ENCODE assay signal across 17 cellular contexts in genomic region chr2:144780983-144781382, GRCh38.
DNase-seq lines count a peak whose midpoint lies in the region; ATAC-seq, FAIRE-seq and TF ChIP-seq lines count a peak whose summit lies in the region.
"Had no signal": no experiment of that assay in that cellular context is flagged by ENCODE, and none has a peak within 500 bp of the region (broad histone marks: within the 10 kb centered on the region; RNA-seq: fewer than 3 reads in every experiment).

No MANE protein-coding gene starts in this region.

- ATAC-seq in left lobe of liver (no peak), GM19023 (IDR thresholded peaks at IDR 0.05; ENCODE audit: unreplicated experiment) (no peak)
- ATAC-seq: activated CD4-positive, CD25-positive, alpha-beta regulatory T cell treated with anti-CD3 and anti-CD28 coated beads, Interleukin-2, amount 50 U/mL, for 24 hours had no signal

- H3K4me3 ChIP-seq in BJ (ENCODE audit: low read depth, low read length), result no peak overlapping the region
- no peak overlapping the region for H3K4me3 ChIP-seq in GM23248
- H3K4me3 ChIP-seq: sigmoid colon, SJSA1 had no signal

- peak; percentile 26; the same call in 1 of the 2 replicates for TF ChIP-seq CTCF in BJ (IDR thresholded peaks at IDR 0.05; ENCODE audit: insufficient read depth, low read depth, low read length)

- no peak overlapping the region for H3K27ac ChIP-seq in GM23248
- H3K27ac ChIP-seq: epithelial cell of prostate, sigmoid colon, SJSA1 had no signal

- no peak overlapping the region for H3K9ac ChIP-seq in GM23248

- H2AFZ ChIP-seq in GM23248, result no peak overlapping the region

- POLR2A ChIA-PET in BJ (lab: Charles Lee), result no interaction called here

- H3K9me2 ChIP-seq in GM23248 (ENCODE audit: insufficient read depth), result no peaks in the 10 kb centered on the region

- CTCF ChIA-PET in BJ (lab: Yijun Ruan, JAX), result interaction anchor here (0.6 to 1.2 kb wide), 4 partner anchors 10 to 980 kb away, joined by 3 to 6 read pairs (median 4); no protein-coding TSS in a partner anchor

- WGBS in GM23248 (ENCODE audit: low coverage in 1 of 2, low lambda C conversion rate in 2 of 2, missing lambda C conversion rate in 2 of 2), 2 experiments, result 52 to 57% methylated on average over 3 of the region's 3 CpGs

- FAIRE-seq in urothelium cell line (lab: Jason Lieb, UNC), result no peak
- FAIRE-seq: GM12891 had no signal

- H3F3A ChIP-seq in GM23248 (ENCODE audit: insufficient read depth), result no peaks in the 10 kb centered on the region

- H3K4me1 ChIP-seq in GM23248 (ENCODE audit: insufficient read depth), result peaks cover 7% of the 10 kb centered on the region; the same call in 1 of the 2 replicates
- H3K4me1 ChIP-seq: sigmoid colon, SJSA1 had no signal

- H3K4me2 ChIP-seq in GM23248 (ENCODE audit: unreplicated experiment), result no peak overlapping the region

- no peaks in the 10 kb centered on the region for H3K9me3 ChIP-seq in GM23248 (ENCODE audit: low read depth)
- H3K9me3 ChIP-seq: sigmoid colon, SJSA1 had no signal

- DNase-seq in BJ (ENCODE audit: low read depth) (no peak), GM23248 (peak; percentile 49), RPMI7951 (ENCODE audit: low read depth) (peak; percentile 70), fibroblast of gingiva (ENCODE audit: low read depth) (peak; percentile 76), urothelium cell line (ENCODE audit: low spot score) (no peak), left lobe of liver (ENCODE audit: low spot score) (no peak), globus pallidus (ENCODE audit: low spot score) (no peak)
- DNase-seq: activated CD8-positive, alpha-beta memory T cell treated with anti-CD3 and anti-CD28 coated beads for 24 hours; activated naive CD8-positive, alpha-beta T cell treated with anti-CD3 and anti-CD28 coated beads, Interleukin-2, amount 10 ng/mL, durations not matched to agents 7 days and 5 days; NCI-H1417 treated with DMSO at 0.1 percent for 48 hours; sigmoid colon; stimulated activated CD4-positive, alpha-beta T cell treated with anti-CD3 and anti-CD28 coated beads, Interleukin-1b, Interleukin-23, amount 100 ng/mL, for 48 hours had no signal

- no peaks in the 10 kb centered on the region for H3K79me2 ChIP-seq in GM23248 (ENCODE audit: insufficient read depth)

- H4K20me1 ChIP-seq in GM23248 (ENCODE audit: insufficient read depth), result no peaks in the 10 kb centered on the region

- in situ Hi-C loops in GM23248 (cut with MboI), result no loop called here

- H3K27me3 ChIP-seq in BJ (ENCODE audit: control insufficient read depth, insufficient read depth, low read length) (no peaks in the 10 kb centered on the region), GM23248 (replicated peaks; ENCODE audit: insufficient read depth) (no peaks in the 10 kb centered on the region)
- H3K27me3 ChIP-seq: sigmoid colon, SJSA1 had no signal

- no peaks in the 10 kb centered on the region for H3K36me3 ChIP-seq in BJ (ENCODE audit: control insufficient read depth, insufficient read depth, low read length)
- H3K36me3 ChIP-seq in GM23248 (ENCODE audit: low read depth), result no peaks in the 10 kb centered on the region
- H3K36me3 ChIP-seq: sigmoid colon, SJSA1 had no signal

Comparison
In these comparisons a context has a peak if more than half of its experiments do, and no peak if none do; other contexts are left out.
1. DNase-seq: peak in GM23248 (single experiment), RPMI7951 (single experiment) and fibroblast of gingiva (single experiment); none in BJ (single experiment), urothelium cell line (single experiment), left lobe of liver (single experiment) and globus pallidus (single experiment).